In the genomic region with DNA sequence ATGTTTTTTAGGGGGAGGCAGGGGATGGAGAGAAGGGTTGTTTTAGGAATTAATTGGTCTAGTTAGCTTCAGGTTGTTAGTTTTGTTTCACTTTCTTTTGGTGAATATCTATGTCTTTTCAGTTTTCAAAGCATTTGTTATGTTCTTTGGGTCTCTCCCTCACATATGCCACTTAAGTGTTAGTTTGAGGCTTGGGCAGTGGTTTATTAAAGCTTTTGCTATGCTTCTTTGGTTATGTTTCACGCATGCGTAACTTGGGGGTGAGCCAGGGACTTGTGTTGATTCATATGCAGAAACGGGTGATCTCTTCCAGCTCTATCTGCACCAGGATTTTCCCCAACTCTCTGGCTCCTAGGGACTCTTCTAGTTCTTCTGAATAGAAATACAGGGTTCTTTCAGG, we compare ENCODE assay signal across 14 cellular contexts. TPM values are rescaled to one million over a fixed set of nuclear protein-coding genes. Genes with fewer than 3 reads are reported as not detected.
DNase-seq lines count a peak whose midpoint lies in the region; ATAC-seq and TF ChIP-seq lines count a peak whose summit lies in the region.
"Had no signal": no experiment of that assay in that cellular context is flagged by ENCODE, and none has a peak within 500 bp of the region (broad histone marks: within the 10 kb centered on the region; RNA-seq: fewer than 3 reads in every experiment).

No MANE protein-coding gene starts in this region.

- peak; percentile 28 for DNase-seq in ACHN
- DNase-seq in M059J (ENCODE audit: low read depth): peak; percentile 50
- DNase-seq in fibroblast of peridontal ligament (ENCODE audit: extremely low read depth): peak; percentile 76
- no peak for DNase-seq in NCI-H82 (lab: John Stamatoyannopoulos, UW)
- no peak for DNase-seq in NCI-H1436 treated with DMSO at 0.1 percent for 48 hours (lab: John Stamatoyannopoulos, UW)
- DNase-seq in GM10266 (ENCODE audit: extremely low spot score): no peak
- no peak for DNase-seq in NCI-H345 (lab: John Stamatoyannopoulos, UW)
- DNase-seq: C1 segment of cervical spinal cord, erythroblast, kidney, NCI-H524 treated with DMSO at 0.1 percent for 48 hours, nephron progenitor cell, SHP77 treated with DMSO at 0.1 percent for 48 hours had no signal

- no peak for TF ChIP-seq CTCF in GM10266 (IDR thresholded peaks at IDR 0.05; ENCODE audit: control insufficient read depth, insufficient read depth, low read depth, missing control alignments)

- in situ Hi-C loops in ACHN (cut with HindIII; ENCODE audit: low pct_ligation_motif_present, low pct_unique_long_range_greater_than_20kb, low sequenced_read_pairs): no loop called here

- peak; percentile 69 for ATAC-seq in GM18867 (IDR thresholded peaks at IDR 0.05; ENCODE audit: unreplicated experiment)

RNA-seq across cellular contexts. Expression of a gene that starts 11.4 kb away (rescaled TPM):
- 19.9 and 28.9 TPM in 2 replicates for total RNA-seq in M059J (2014; rRNA removed; shearing (Covaris generic))

Comparison
In these comparisons a context has a peak if more than half of its experiments do, and no peak if none do; other contexts are left out.
1. DNase-seq: peak in ACHN (single experiment), M059J (single experiment) and fibroblast of peridontal ligament (single experiment); none in NCI-H82 (single experiment), NCI-H1436 treated with DMSO at 0.1 percent for 48 hours (single experiment), GM10266 (single experiment) and NCI-H345 (single experiment).